8 cellular contexts compared by ENCODE assay signal in genomic region chr16:29825145-29826044, GRCh38.
A peak's percentile ranks its signal among the peaks of the same experiment; 100 is the strongest.
DNase-seq lines count a peak whose midpoint lies in the region; ATAC-seq and TF ChIP-seq lines count a peak whose summit lies in the region.

No MANE protein-coding gene starts in this region.

- peaks cover 62% of the 10 kb centered on the region for H3K4me1 Mint-ChIP-seq in stimulated activated effector memory CD8-positive, alpha-beta T cell treated with anti-CD3 and anti-CD28 coated beads, Interleukin-12 subunit alpha, Interleukin-12 subunit beta, amount 100 ng/mL, for 72 hours

- peaks cover 44% of the 10 kb centered on the region for H3K36me3 Mint-ChIP-seq in stimulated activated effector memory CD8-positive, alpha-beta T cell treated with anti-CD3 and anti-CD28 coated beads, Interleukin-12 subunit alpha, Interleukin-12 subunit beta, amount 100 ng/mL, for 72 hours

- in situ Hi-C loops in astrocyte of the spinal cord (cut with HindIII; ENCODE audit: low sequenced_read_pairs) = no loop called here

- H3K9me3 Mint-ChIP-seq in stimulated activated effector memory CD8-positive, alpha-beta T cell treated with anti-CD3 and anti-CD28 coated beads, Interleukin-12 subunit alpha, Interleukin-12 subunit beta, amount 100 ng/mL, for 72 hours = no peaks in the 10 kb centered on the region

- no peak overlapping the region for H3K4me3 ChIP-seq in astrocyte of the spinal cord (ENCODE audit: low read depth, low read length)

- DNase-seq in GM04503 (ENCODE audit: low read depth) (peak; percentile 71), NCI-H82 treated with DMSO at 0.1 percent for 48 hours (lab: John Stamatoyannopoulos, UW; ENCODE audit: unreplicated experiment) (peak; percentile 91), astrocyte of the spinal cord (ENCODE audit: low read depth, low spot score) (peak; percentile 92), iris pigment epithelial cell (ENCODE audit: low read depth) (peak; percentile 87), GOT3 (lab: John Stamatoyannopoulos, UW) (no peak)
- peak; percentile 20 to 78 for DNase-seq in stimulated activated effector memory CD8-positive, alpha-beta T cell treated with anti-CD3 and anti-CD28 coated beads, Interleukin-12 subunit alpha, Interleukin-12 subunit beta, amount 100 ng/mL, for 72 hours (ENCODE audit: low spot score in 2 of 2)

- peak; percentile 80 for ATAC-seq in stimulated activated effector memory CD8-positive, alpha-beta T cell treated with anti-CD3 and anti-CD28 coated beads, Interleukin-12 subunit alpha, Interleukin-12 subunit beta, amount 100 ng/mL, for 72 hours
- ATAC-seq in GM21619 (IDR thresholded peaks at IDR 0.05; ENCODE audit: unreplicated experiment) (no peak), GM21717 (IDR thresholded peaks at IDR 0.05; ENCODE audit: unreplicated experiment) (no peak)

- no peak for TF ChIP-seq CTCF in astrocyte of the spinal cord (IDR thresholded peaks at IDR 0.05; ENCODE audit: low read depth, low read length)

- H3K4me3 Mint-ChIP-seq in stimulated activated effector memory CD8-positive, alpha-beta T cell treated with anti-CD3 and anti-CD28 coated beads, Interleukin-12 subunit alpha, Interleukin-12 subunit beta, amount 100 ng/mL, for 72 hours = peak overlapping the region; percentile 61

- H3K27ac Mint-ChIP-seq in stimulated activated effector memory CD8-positive, alpha-beta T cell treated with anti-CD3 and anti-CD28 coated beads, Interleukin-12 subunit alpha, Interleukin-12 subunit beta, amount 100 ng/mL, for 72 hours = peak overlapping the region; percentile 93
